1 cellular context compared by ENCODE assay signal in genomic region chr16:19967561-19967960, GRCh38.
TF ChIP-seq lines count a peak whose summit lies in the region.

No MANE protein-coding gene starts in this region.

TF ChIP-seq in GM23338, 12 proteins besides CTCF, POLR2A, EP300 and RAD21 (continued from another document):
- TF ChIP-seq STAT1 (IDR thresholded peaks at IDR 0.05; ENCODE audit: unreplicated experiment) (no peak), ZNF114 (CRISPR knock-in tag; IDR thresholded peaks at IDR 0.05) (no peak), EZH2phosphoT487 (IDR thresholded peaks at IDR 0.05; ENCODE audit: unreplicated experiment) (no peak), POLR2AphosphoS5 (IDR thresholded peaks at IDR 0.05; ENCODE audit: low read depth) (no peak), NANOG (IDR thresholded peaks at IDR 0.05; ENCODE audit: borderline replicate concordance) (no peak), ETS1 (IDR thresholded peaks at IDR 0.05) (no peak), EZH2 (IDR thresholded peaks at IDR 0.05; ENCODE audit: low read depth, unreplicated experiment) (no peak)
TF ChIP-seq in GM23338: peak in this region for 0.
